In genomic region chr13:72763411-72763810, GRCh38 we compare ENCODE assay signal across 27 cellular contexts. TPM values are rescaled to one million over a fixed set of nuclear protein-coding genes. Genes with fewer than 3 reads are reported as not detected.
DNase-seq lines count a peak whose midpoint lies in the region; ATAC-seq and TF ChIP-seq lines count a peak whose summit lies in the region.
"Had no signal": no experiment of that assay in that cellular context is flagged by ENCODE, and none has a peak within 500 bp of the region (broad histone marks: within the 10 kb centered on the region; RNA-seq: fewer than 3 reads in every experiment).

No MANE protein-coding gene starts in this region.

- peaks cover 96% of the 10 kb centered on the region for H3K36me3 ChIP-seq in adipocyte (ENCODE audit: control insufficient read depth, insufficient read depth, low read length, severe bottlenecking)
- H3K36me3 ChIP-seq in stomach: peaks cover 78 to 100% (median 100%) of the 10 kb centered on the region in 4 donors

- no peak for TF ChIP-seq POLR2A in stomach (IDR thresholded peaks at IDR 0.05)

- TF ChIP-seq CTCF in AG10803 (conservative IDR thresholded peaks at IDR 0.05; ENCODE audit: low read length): no peak
- TF ChIP-seq CTCF in osteocyte (IDR thresholded peaks at IDR 0.05): no peak
- TF ChIP-seq CTCF in stomach (IDR thresholded peaks at IDR 0.05): no peak

- intact Hi-C loops in stomach (cut with DNase I; ENCODE audit: low total_unique reads): no loop called here

- no peak for TF ChIP-seq EP300 in stomach (IDR thresholded peaks at IDR 0.05)

- H3K9me3 Mint-ChIP-seq in osteocyte (ENCODE audit: unreplicated experiment): no peaks in the 10 kb centered on the region
- H3K9me3 Mint-ChIP-seq: GM23338, H9 had no signal

- H3K27ac Mint-ChIP-seq in osteocyte (ENCODE audit: unreplicated experiment): peak overlapping the region; percentile 18
- H3K27ac Mint-ChIP-seq: GM23338, H9 had no signal

- no peak overlapping the region for H3K4me3 Mint-ChIP-seq in osteocyte (ENCODE audit: unreplicated experiment)
- H3K4me3 Mint-ChIP-seq: GM23338, H9 had no signal

- H3K4me3 ChIP-seq in AG10803 (ENCODE audit: low read length): no peak overlapping the region
- H3K4me3 ChIP-seq in adipocyte (ENCODE audit: low read length): no peak overlapping the region
- no peak overlapping the region for H3K4me3 ChIP-seq in stomach
- H3K4me3 ChIP-seq: GM23338, PC-9, SJSA1 had no signal

- H3K36me3 Mint-ChIP-seq in osteocyte (ENCODE audit: unreplicated experiment): peaks cover 58% of the 10 kb centered on the region

- peaks cover 6% of the 10 kb centered on the region for H3K4me1 Mint-ChIP-seq in osteocyte (ENCODE audit: unreplicated experiment)
- H3K4me1 Mint-ChIP-seq: GM23338, H9 had no signal

- H3K27me3 ChIP-seq in adipocyte (replicated peaks; ENCODE audit: control insufficient read depth, insufficient read depth, low read length): no peaks in the 10 kb centered on the region
- no peaks in the 10 kb centered on the region for H3K27me3 ChIP-seq in stomach
- H3K27me3 ChIP-seq: SJSA1 had no signal

- H3K9me3 ChIP-seq in adipocyte (ENCODE audit: control insufficient read depth, low read length): no peaks in the 10 kb centered on the region
- no peaks in the 10 kb centered on the region for H3K9me3 ChIP-seq in stomach
- H3K9me3 ChIP-seq: SJSA1 had no signal

- no peak for ATAC-seq in GM18858 (IDR thresholded peaks at IDR 0.05; ENCODE audit: unreplicated experiment)
- ATAC-seq: GM23338 had no signal

- no peak overlapping the region for H3K27ac ChIP-seq in stomach
- H3K27ac ChIP-seq: 22Rv1, PC-9, SJSA1 had no signal

- DNase-seq in AG10803 (ENCODE audit: low read depth): peak; percentile 34
- DNase-seq in adipocyte (ENCODE audit: low read depth): peak; percentile 62
- DNase-seq in dermis microvascular lymphatic vessel endothelial cell (ENCODE audit: low read depth in 2 of 2): peak; percentile 2 to 60
- no peak for DNase-seq in osteocyte (ENCODE audit: extremely low spot score, unreplicated experiment)
- DNase-seq in stomach: no peak
- no peak for DNase-seq in NCI-H510A (lab: John Stamatoyannopoulos, UW)
- no peak for DNase-seq in islet precursor cell
- DNase-seq: Calu3; DMS79 treated with DMSO at 0.1 percent for 48 hours; GF-D8; H9; KBM-7; MV-4-11; NCI-H1105; NCI-H1436 treated with DMSO at 0.1 percent for 48 hours; NCI-H187 treated with DMSO at 0.1 percent for 48 hours; NCI-H2107; NCI-H446; NCI-H526; NCI-H82; NK-92 treated with Interleukin-12 subunit alpha and Interleukin-12 subunit beta, amount 100 ng/mL, for 24 hours; PC-9; Right ventricle myocardium superior had no signal

- H3K4me1 ChIP-seq in adipocyte (ENCODE audit: control insufficient read depth, insufficient read depth, low read length) (peaks cover 18% of the 10 kb centered on the region), stomach (no peaks in the 10 kb centered on the region)
- H3K4me1 ChIP-seq: SJSA1 had no signal

- no peaks in the 10 kb centered on the region for H3K27me3 Mint-ChIP-seq in osteocyte (ENCODE audit: unreplicated experiment)

- 59 to 80% (median 69%) methylated on average over 2 of the region's 2 CpGs for WGBS in stomach, 5 donors

- no peak overlapping the region for H3K9ac ChIP-seq in adipocyte (ENCODE audit: low read length)

RNA-seq across cellular contexts. Expression of gene DIS3, which starts 18.3 kb away (rescaled TPM):
- total RNA-seq in dermis microvascular lymphatic vessel endothelial cell (23.1 and 24.8 TPM in 2 replicates), osteocyte (30.8 and 31.6 TPM in 2 replicates), stomach (10 to 100 TPM in 4 of 5 donors, 1 to 10 TPM in 1; 5.2 to 37.1 (median 15.8) TPM)
- 10 to 100 TPM in 1 of 3 donors, 1 to 10 TPM in 2; 5.7 to 11.0 (median 6.8) TPM for polyA plus RNA-seq in stomach

RNA-seq across cellular contexts. Expression of gene PIBF1, which starts 18.5 kb away (rescaled TPM):
- total RNA-seq in dermis microvascular lymphatic vessel endothelial cell (6.7 and 11.8 TPM in 2 replicates), osteocyte (22.6 and 28.7 TPM in 2 replicates), stomach (10 to 100 TPM in 4 of 5 donors, 1 to 10 TPM in 1; 6.1 to 67.6 (median 37.9) TPM)
- polyA plus RNA-seq in stomach: 10 to 100 TPM in 1 of 3 donors, 1 to 10 TPM in 2; 8.1 to 13.6 (median 9.2) TPM

RNA-seq across cellular contexts. Expression of gene BORA, which starts 35.7 kb away (rescaled TPM):
- 3.0 and 6.2 TPM in 2 replicates for total RNA-seq in dermis microvascular lymphatic vessel endothelial cell
- 2.0 and 3.3 TPM in 2 replicates for total RNA-seq in osteocyte
- total RNA-seq in stomach: 1 to 10 TPM; 2.0 to 8.5 (median 4.5) TPM
- polyA plus RNA-seq in stomach: 1 to 10 TPM; 2.7 to 3.4 (median 3.1) TPM

RNA-seq across cellular contexts. Expression of gene MZT1, which starts 36.0 kb away (rescaled TPM):
- total RNA-seq in dermis microvascular lymphatic vessel endothelial cell: 9.4 and 12.7 TPM in 2 replicates
- total RNA-seq in osteocyte: 8.5 and 8.7 TPM in 2 replicates
- 10 to 100 TPM in 1 of 5 donors, 1 to 10 TPM in 3, not detected in 1; 1.2 to 11.7 (median 6.8) TPM for total RNA-seq in stomach
- polyA plus RNA-seq in stomach: 10 to 100 TPM in 1 of 3 donors, 1 to 10 TPM in 2; 7.9 to 10.8 (median 8.1) TPM

Comparison
In these comparisons a context has a peak if more than half of its experiments do, and no peak if none do; other contexts are left out.
1. DNase-seq: peak in AG10803 (single experiment), adipocyte (single experiment) and dermis microvascular lymphatic vessel endothelial cell (2 of 2); none in osteocyte (single experiment), stomach (single experiment), NCI-H510A (single experiment) and islet precursor cell (single experiment).